Comparison of ENCODE assay signal across 12 cellular contexts in the genomic region with DNA sequence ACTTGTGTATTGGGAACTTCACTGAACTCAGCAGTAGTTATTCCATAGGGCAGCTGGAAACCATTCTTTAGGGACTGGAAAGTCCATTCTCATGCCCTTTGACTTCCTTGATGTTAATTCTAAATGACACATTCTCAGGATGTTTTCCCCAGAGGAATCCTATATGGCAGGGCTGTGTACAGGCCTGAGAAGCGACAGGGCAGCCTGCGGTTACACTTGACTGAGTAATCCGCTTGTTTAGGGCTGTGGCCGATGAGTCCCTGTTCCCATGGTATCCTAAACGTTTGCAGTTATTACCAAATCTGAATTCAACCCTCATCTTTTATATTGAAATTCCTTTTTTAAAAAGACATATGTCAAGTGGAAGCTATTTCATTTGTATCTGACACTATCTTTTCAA.
DNase-seq lines count a peak whose midpoint lies in the region; ATAC-seq and TF ChIP-seq lines count a peak whose summit lies in the region.
"Had no signal": no experiment of that assay in that cellular context is flagged by ENCODE, and none has a peak within 500 bp of the region (broad histone marks: within the 10 kb centered on the region; RNA-seq: fewer than 3 reads in every experiment).

No MANE protein-coding gene starts in this region.

- TF ChIP-seq CTCF in mammary epithelial cell (conservative IDR thresholded peaks at IDR 0.05 in 1 of 2, IDR thresholded peaks at IDR 0.05 in 1 of 2; ENCODE audit: extremely low read depth in 1 of 2, insufficient read depth in 1 of 2, low read depth in 1 of 2, low read length in 2 of 2), result no peak
- TF ChIP-seq CTCF in upper lobe of right lung (IDR thresholded peaks at IDR 0.05), result no peak

- no peak overlapping the region for H3K4me2 ChIP-seq in mammary epithelial cell (ENCODE audit: insufficient read depth, low read depth, low read length)

- dilution Hi-C loops in mammary epithelial cell (cut with HindIII; ENCODE audit: low sequenced_read_pairs), result no loop called here

- H3K9ac ChIP-seq in mammary epithelial cell (ENCODE audit: insufficient read depth, low read length) (no peak overlapping the region), stomach smooth muscle (ENCODE audit: low read length in 2 of 2) (no peak overlapping the region)

- H3K27me3 ChIP-seq in mammary epithelial cell (ENCODE audit: insufficient read depth, low read length), result no peaks in the 10 kb centered on the region
- no peaks in the 10 kb centered on the region for H3K27me3 ChIP-seq in stomach smooth muscle (ENCODE audit: control insufficient read depth in 1 of 2, insufficient read depth in 2 of 2, low read length in 2 of 2)
- H3K27me3 ChIP-seq in upper lobe of right lung, result no peaks in the 10 kb centered on the region

- ATAC-seq in upper lobe of right lung, result no peak
- no peak for ATAC-seq in HG02938 (IDR thresholded peaks at IDR 0.05; ENCODE audit: unreplicated experiment)
- ATAC-seq: lower lobe of right lung had no signal

- in situ Hi-C loops in mammary epithelial cell (cut with MboI; ENCODE audit: low sequenced_read_pairs in 2 of 2), result loop anchor here in 1 of 2 donors (10.0 kb wide), 1 partner anchor 46 kb away; no protein-coding TSS in a partner anchor

- H4K20me1 ChIP-seq in mammary epithelial cell (ENCODE audit: insufficient read depth, low read length), result no peaks in the 10 kb centered on the region

- CTCF ChIA-PET in mammary epithelial cell (lab: Charles Lee; ENCODE audit: low non-redundant PET), result no interaction called here

- intact Hi-C loops in mammary epithelial cell (cut with micrococcal nuclease) (no loop called here), upper lobe of right lung (cut with DNase I) (no loop called here)

- H3K9me3 ChIP-seq in mammary epithelial cell (replicated peaks; ENCODE audit: insufficient read depth, low read length) (no peaks in the 10 kb centered on the region), stomach smooth muscle (ENCODE audit: control insufficient read depth in 2 of 2, low read length in 2 of 2) (no peaks in the 10 kb centered on the region), upper lobe of right lung (no peaks in the 10 kb centered on the region)
- H3K9me3 ChIP-seq: lower lobe of right lung had no signal

- DNase-seq in HCEC 1CT (peak; percentile 98), mammary epithelial cell (peak; percentile 35), left kidney (ENCODE audit: low read depth, low spot score) (peak; percentile 79), upper lobe of right lung (no peak), activated T-cell treated with anti-CD3 and anti-CD28 coated beads for 4 hours (no peak)
- no peak for DNase-seq in activated CD4-positive, CD25-positive, alpha-beta regulatory T cell treated with anti-CD3 and anti-CD28 coated beads, Interleukin-2, amount 50 U/mL, for 72 hours
- DNase-seq: activated naive CD8-positive, alpha-beta T cell treated with anti-CD3 and anti-CD28 coated beads, Interleukin-2, amount 10 ng/mL, durations not matched to agents 7 days and 5 days; Calu3; lower lobe of right lung; NCI-H1436 treated with DMSO at 0.1 percent for 48 hours had no signal

- 86% methylated on average over 5 of the region's 5 CpGs for WGBS in mammary epithelial cell (ENCODE audit: low coverage, missing lambda C conversion rate)

- peaks cover 18% of the 10 kb centered on the region for H3K4me1 ChIP-seq in mammary epithelial cell (ENCODE audit: insufficient read depth, low read length)
- H3K4me1 ChIP-seq in stomach smooth muscle (ENCODE audit: control insufficient read depth, insufficient read depth, low read length), result peaks cover 59% of the 10 kb centered on the region
- H3K4me1 ChIP-seq in upper lobe of right lung, result peaks cover 22% of the 10 kb centered on the region

- H3K27ac ChIP-seq in mammary epithelial cell (ENCODE audit: insufficient read depth, low read depth, low read length) (peak overlapping the region; percentile 39), stomach smooth muscle (ENCODE audit: low read length) (peak overlapping the region; percentile 97), upper lobe of right lung (no peak overlapping the region)
- H3K27ac ChIP-seq: lower lobe of right lung had no signal

- BruUV-seq in mammary epithelial cell (replicated peaks; lab: Mats Ljungman, UMichigan), result no TSS peak

- H3K4me3 ChIP-seq in mammary epithelial cell (replicated peaks in 1 of 3; ENCODE audit: insufficient read depth in 1 of 3, low read depth in 2 of 3, low read length in 3 of 3) (no peak overlapping the region), stomach smooth muscle (ENCODE audit: low read length in 2 of 2) (no peak overlapping the region), upper lobe of right lung (no peak overlapping the region)
- H3K4me3 ChIP-seq: lower lobe of right lung had no signal

- no peak overlapping the region for H2AFZ ChIP-seq in mammary epithelial cell (ENCODE audit: low read depth, low read length)

- peaks cover 3% of the 10 kb centered on the region for H3K36me3 ChIP-seq in mammary epithelial cell (ENCODE audit: insufficient read depth, low read length)
- peaks cover 4 to 5% of the 10 kb centered on the region in 2 donors for H3K36me3 ChIP-seq in stomach smooth muscle (ENCODE audit: control insufficient read depth in 2 of 2, insufficient read depth in 2 of 2, low read length in 2 of 2)
- no peaks in the 10 kb centered on the region for H3K36me3 ChIP-seq in upper lobe of right lung
- H3K36me3 ChIP-seq: lower lobe of right lung had no signal

- peaks cover 35% of the 10 kb centered on the region for H3K79me2 ChIP-seq in mammary epithelial cell (ENCODE audit: insufficient read depth, low read length)

Comparison
In these comparisons a context has a peak if more than half of its experiments do, and no peak if none do; other contexts are left out.
1. DNase-seq: peak in HCEC 1CT (single experiment), mammary epithelial cell (single experiment) and left kidney (single experiment); none in upper lobe of right lung (single experiment), activated CD4-positive, CD25-positive, alpha-beta regulatory T cell treated with anti-CD3 and anti-CD28 coated beads, Interleukin-2, amount 50 U/mL, for 72 hours (single experiment) and activated T-cell treated with anti-CD3 and anti-CD28 coated beads for 4 hours (single experiment).